17 cellular contexts compared by ENCODE assay signal in genomic region chr3:16254933-16255725, GRCh38. TPM values are rescaled to one million over a fixed set of nuclear protein-coding genes. Genes with fewer than 3 reads are reported as not detected.
DNase-seq lines count a peak whose midpoint lies in the region; ATAC-seq, FAIRE-seq and TF ChIP-seq lines count a peak whose summit lies in the region.
"Had no signal": no experiment of that assay in that cellular context is flagged by ENCODE, and none has a peak within 500 bp of the region (broad histone marks: within the 10 kb centered on the region; RNA-seq: fewer than 3 reads in every experiment).

No MANE protein-coding gene starts in this region.

- no peaks in the 10 kb centered on the region for H3K9me3 Mint-ChIP-seq in natural killer cell treated with Interleukin-12 subunit alpha and Interleukin-12 subunit beta and Interleukin-15 and Interleukin-18, amount 100 ng/mL, for 72 hours
- H3K9me3 Mint-ChIP-seq in natural killer cell: no peaks in the 10 kb centered on the region
- H3K9me3 Mint-ChIP-seq in activated CD8-positive, alpha-beta T cell treated with anti-CD3 and anti-CD28 coated beads for 36 hours: no peaks in the 10 kb centered on the region

- no peak for DNase-seq in natural killer cell treated with Interleukin-12 subunit alpha and Interleukin-12 subunit beta and Interleukin-15 and Interleukin-18, amount 100 ng/mL, for 72 hours (ENCODE audit: low spot score)
- DNase-seq in natural killer cell: no peak
- peak; percentile 50 for DNase-seq in NCI-H146 (lab: John Stamatoyannopoulos, UW)
- DNase-seq in activated CD8-positive, alpha-beta T cell treated with anti-CD3 and anti-CD28 coated beads for 36 hours: peak; percentile 21
- DNase-seq in stimulated activated naive CD8-positive, alpha-beta T cell treated with anti-CD3 and anti-CD28 coated beads, Interleukin-15, Interleukin-2, amounts not matched to agents 100 U/mL and 50 U/mL, for 24 hours: no peak
- no peak for DNase-seq in putamen (ENCODE audit: low spot score)
- DNase-seq in small intestine: no peak
- DNase-seq: activated CD8-positive, alpha-beta memory T cell treated with anti-CD3 and anti-CD28 coated beads for 24 hours; activated effector memory CD4-positive, alpha-beta T cell treated with anti-CD3 and anti-CD28 coated beads, Interleukin-2, amount 50 U/mL, for 16 hours; anterior cingulate cortex; DMS79; foreskin fibroblast; kidney; NCI-H1694; ovary had no signal

- H3K4me1 Mint-ChIP-seq in natural killer cell treated with Interleukin-12 subunit alpha and Interleukin-12 subunit beta and Interleukin-15 and Interleukin-18, amount 100 ng/mL, for 72 hours (ENCODE audit: low read depth in 2 of 2): peaks cover 8 to 27% of the 10 kb centered on the region in 2 donors
- no peaks in the 10 kb centered on the region for H3K4me1 Mint-ChIP-seq in natural killer cell
- H3K4me1 Mint-ChIP-seq in activated CD8-positive, alpha-beta T cell treated with anti-CD3 and anti-CD28 coated beads for 36 hours (ENCODE audit: low read depth): peaks cover 20% of the 10 kb centered on the region

- peaks cover 0 to 7% of the 10 kb centered on the region in 2 donors for H3K4me1 ChIP-seq in small intestine (ENCODE audit: control insufficient read depth in 2 of 2, insufficient read depth in 1 of 2, low read depth in 1 of 2, low read length in 1 of 2)

- H3K36me3 Mint-ChIP-seq in natural killer cell treated with Interleukin-12 subunit alpha and Interleukin-12 subunit beta and Interleukin-15 and Interleukin-18, amount 100 ng/mL, for 72 hours: peaks cover 12% of the 10 kb centered on the region
- H3K36me3 Mint-ChIP-seq in natural killer cell: peaks cover 6% of the 10 kb centered on the region
- peaks cover 9% of the 10 kb centered on the region for H3K36me3 Mint-ChIP-seq in activated CD8-positive, alpha-beta T cell treated with anti-CD3 and anti-CD28 coated beads for 36 hours (ENCODE audit: low read depth)

- peak; percentile 57 to 87 for ATAC-seq in natural killer cell treated with Interleukin-12 subunit alpha and Interleukin-12 subunit beta and Interleukin-15 and Interleukin-18, amount 100 ng/mL, for 72 hours
- ATAC-seq in natural killer cell (no peak), HG03378 (IDR thresholded peaks at IDR 0.05; ENCODE audit: unreplicated experiment) (no peak)
- peak; percentile 74 for ATAC-seq in activated CD8-positive, alpha-beta T cell treated with anti-CD3 and anti-CD28 coated beads for 36 hours
- peak; percentile 49 for ATAC-seq in stimulated activated naive CD8-positive, alpha-beta T cell treated with anti-CD3 and anti-CD28 coated beads, Interleukin-15, Interleukin-2, amounts not matched to agents 100 U/mL and 50 U/mL, for 24 hours

- H3K27ac ChIP-seq in small intestine (ENCODE audit: low read depth in 1 of 2, low read length in 1 of 2): no peak overlapping the region
- H3K27ac ChIP-seq: epithelial cell of prostate, ovary had no signal

- FAIRE-seq in small intestine (lab: Jason Lieb, UNC): no peak
- FAIRE-seq: kidney had no signal

- CTCF ChIA-PET in activated CD8-positive, alpha-beta T cell treated with anti-CD3 and anti-CD28 coated beads for 36 hours (lab: Charles Lee): interaction anchor here (1.0 to 3.0 kb wide), 5 partner anchors 9 to 206 kb away, joined by 3 to 10 read pairs (median 4); partner anchors contain the start of genes DPH3 and OXNAD1

- 67 to 87% (median 72%) methylated on average over 8 of the region's 8 CpGs for WGBS in small intestine, 3 donors

- no peaks in the 10 kb centered on the region for H3K27me3 ChIP-seq in small intestine (ENCODE audit: control insufficient read depth in 2 of 2, insufficient read depth in 2 of 2, low read length in 2 of 2)
- H3K27me3 ChIP-seq: ovary had no signal

- H3K4me3 Mint-ChIP-seq in natural killer cell treated with Interleukin-12 subunit alpha and Interleukin-12 subunit beta and Interleukin-15 and Interleukin-18, amount 100 ng/mL, for 72 hours: peak overlapping the region; percentile 83
- no peak overlapping the region for H3K4me3 Mint-ChIP-seq in natural killer cell
- no peak overlapping the region for H3K4me3 Mint-ChIP-seq in activated CD8-positive, alpha-beta T cell treated with anti-CD3 and anti-CD28 coated beads for 36 hours

- peak overlapping the region in 1 of 2 donors; percentile 62 for H3K27ac Mint-ChIP-seq in natural killer cell treated with Interleukin-12 subunit alpha and Interleukin-12 subunit beta and Interleukin-15 and Interleukin-18, amount 100 ng/mL, for 72 hours
- H3K27ac Mint-ChIP-seq in natural killer cell: no peak overlapping the region
- H3K27ac Mint-ChIP-seq in activated CD8-positive, alpha-beta T cell treated with anti-CD3 and anti-CD28 coated beads for 36 hours: no peak overlapping the region

- no peak overlapping the region for H3K4me3 ChIP-seq in small intestine (ENCODE audit: low read depth in 1 of 2, low read length in 2 of 2)
- H3K4me3 ChIP-seq: ovary had no signal

- no peak for TF ChIP-seq CTCF in natural killer cell (IDR thresholded peaks at IDR 0.05)
- TF ChIP-seq CTCF in activated CD8-positive, alpha-beta T cell treated with anti-CD3 and anti-CD28 coated beads for 36 hours (IDR thresholded peaks at IDR 0.05): no peak

- H3K27me3 Mint-ChIP-seq in natural killer cell treated with Interleukin-12 subunit alpha and Interleukin-12 subunit beta and Interleukin-15 and Interleukin-18, amount 100 ng/mL, for 72 hours: no peaks in the 10 kb centered on the region
- H3K27me3 Mint-ChIP-seq in natural killer cell (ENCODE audit: low read depth in 2 of 2): no peaks in the 10 kb centered on the region
- no peaks in the 10 kb centered on the region for H3K27me3 Mint-ChIP-seq in activated CD8-positive, alpha-beta T cell treated with anti-CD3 and anti-CD28 coated beads for 36 hours

- peaks cover 2 to 4% of the 10 kb centered on the region in 2 donors for H3K36me3 ChIP-seq in small intestine (ENCODE audit: control insufficient read depth in 2 of 2, insufficient read depth in 2 of 2, low read length in 2 of 2)
- H3K36me3 ChIP-seq: ovary had no signal

- POLR2A ChIA-PET in activated CD8-positive, alpha-beta T cell treated with anti-CD3 and anti-CD28 coated beads for 36 hours (lab: Charles Lee): interaction anchor here (4.4 kb wide), 1 partner anchor 10 kb away, joined by 20 read pairs; the partner anchor contains the start of genes DPH3 and OXNAD1

- intact Hi-C loops in natural killer cell (cut with micrococcal nuclease): no loop called here
- intact Hi-C loops in activated CD8-positive, alpha-beta T cell treated with anti-CD3 and anti-CD28 coated beads for 36 hours (cut with micrococcal nuclease): no loop called here

- no peaks in the 10 kb centered on the region for H3K9me3 ChIP-seq in small intestine (ENCODE audit: control insufficient read depth, low read depth)
- H3K9me3 ChIP-seq: ovary had no signal

RNA-seq across cellular contexts. Expression of gene DPH3, which starts 9.6 kb away (rescaled TPM):
- 10 to 100 TPM; 24.4 to 25.7 TPM for total RNA-seq in natural killer cell treated with Interleukin-12 subunit alpha and Interleukin-12 subunit beta and Interleukin-15 and Interleukin-18, amount 100 ng/mL, for 72 hours
- total RNA-seq in natural killer cell: 10 to 100 TPM; 20.4 to 27.3 (median 22.8) TPM
- total RNA-seq in activated CD8-positive, alpha-beta T cell treated with anti-CD3 and anti-CD28 coated beads for 36 hours: 10 to 100 TPM; 18.2 to 19.9 TPM
- 10 to 100 TPM; 16.6 to 38.0 (median 35.7) TPM for polyA plus RNA-seq in small intestine

RNA-seq across cellular contexts. Expression of gene OXNAD1, which starts 9.9 kb away (rescaled TPM):
- total RNA-seq in natural killer cell treated with Interleukin-12 subunit alpha and Interleukin-12 subunit beta and Interleukin-15 and Interleukin-18, amount 100 ng/mL, for 72 hours: 10 to 100 TPM; 16.0 to 31.4 TPM
- 10 to 100 TPM; 16.7 to 26.1 (median 22.3) TPM for total RNA-seq in natural killer cell
- 10 to 100 TPM; 37.0 to 38.8 TPM for total RNA-seq in activated CD8-positive, alpha-beta T cell treated with anti-CD3 and anti-CD28 coated beads for 36 hours
- 10 to 100 TPM; 15.3 to 28.4 (median 16.5) TPM for polyA plus RNA-seq in small intestine

Comparison
In these comparisons a context has a peak if more than half of its experiments do, and no peak if none do; other contexts are left out.
1. ATAC-seq: peak in natural killer cell treated with Interleukin-12 subunit alpha and Interleukin-12 subunit beta and Interleukin-15 and Interleukin-18, amount 100 ng/mL, for 72 hours (2 of 2), activated CD8-positive, alpha-beta T cell treated with anti-CD3 and anti-CD28 coated beads for 36 hours (single experiment) and stimulated activated naive CD8-positive, alpha-beta T cell treated with anti-CD3 and anti-CD28 coated beads, Interleukin-15, Interleukin-2, amounts not matched to agents 100 U/mL and 50 U/mL, for 24 hours (single experiment); none in natural killer cell (0 of 3) and HG03378 (single experiment).
2. DNase-seq: peak in NCI-H146 (single experiment) and activated CD8-positive, alpha-beta T cell treated with anti-CD3 and anti-CD28 coated beads for 36 hours (single experiment); none in natural killer cell treated with Interleukin-12 subunit alpha and Interleukin-12 subunit beta and Interleukin-15 and Interleukin-18, amount 100 ng/mL, for 72 hours (single experiment), natural killer cell (single experiment), stimulated activated naive CD8-positive, alpha-beta T cell treated with anti-CD3 and anti-CD28 coated beads, Interleukin-15, Interleukin-2, amounts not matched to agents 100 U/mL and 50 U/mL, for 24 hours (single experiment), putamen (single experiment) and small intestine (single experiment).